Comparison of ENCODE assay signal across 1 cellular context in the genomic region with DNA sequence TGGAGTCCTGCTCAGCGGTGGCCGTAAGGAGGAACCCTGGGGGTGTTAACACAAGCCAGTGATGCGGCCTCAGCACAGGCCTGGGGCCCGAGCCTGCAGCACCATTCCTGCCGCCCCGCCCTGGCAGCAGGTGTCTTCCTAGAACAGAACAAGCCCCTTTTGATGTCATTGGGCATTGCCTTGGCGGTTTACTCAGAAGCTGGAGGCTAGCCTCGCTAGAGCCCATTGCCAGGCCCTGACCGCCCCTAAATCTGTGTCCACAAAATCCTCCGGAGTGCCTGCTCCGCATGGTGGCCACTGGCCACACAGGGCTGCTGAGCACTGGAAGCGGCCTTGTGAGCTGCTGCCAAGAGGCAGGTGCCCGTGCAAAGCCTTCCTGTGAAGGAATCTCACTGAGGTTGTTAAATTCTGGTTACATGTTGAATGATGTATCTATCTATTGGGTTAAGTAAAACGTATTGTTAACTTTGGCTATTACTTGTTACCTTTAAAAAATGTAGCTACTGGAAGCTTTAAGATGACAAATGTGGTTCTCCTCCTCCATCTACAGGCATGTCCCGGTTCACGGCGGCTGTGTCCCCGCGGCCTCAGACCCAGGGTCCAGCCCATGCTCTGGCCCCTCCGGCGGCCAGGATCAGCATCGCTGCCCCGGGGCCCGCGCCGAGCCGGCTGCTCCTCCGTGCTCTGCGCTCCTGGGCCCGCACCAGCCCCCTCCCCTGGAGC.
TF ChIP-seq lines count a peak whose summit lies in the region.

No MANE protein-coding gene starts in this region.

TF ChIP-seq in HepG2, 621 proteins besides CTCF, POLR2A, EP300 and RAD21 (continued from another document):
- TF ChIP-seq, protein P1, sequence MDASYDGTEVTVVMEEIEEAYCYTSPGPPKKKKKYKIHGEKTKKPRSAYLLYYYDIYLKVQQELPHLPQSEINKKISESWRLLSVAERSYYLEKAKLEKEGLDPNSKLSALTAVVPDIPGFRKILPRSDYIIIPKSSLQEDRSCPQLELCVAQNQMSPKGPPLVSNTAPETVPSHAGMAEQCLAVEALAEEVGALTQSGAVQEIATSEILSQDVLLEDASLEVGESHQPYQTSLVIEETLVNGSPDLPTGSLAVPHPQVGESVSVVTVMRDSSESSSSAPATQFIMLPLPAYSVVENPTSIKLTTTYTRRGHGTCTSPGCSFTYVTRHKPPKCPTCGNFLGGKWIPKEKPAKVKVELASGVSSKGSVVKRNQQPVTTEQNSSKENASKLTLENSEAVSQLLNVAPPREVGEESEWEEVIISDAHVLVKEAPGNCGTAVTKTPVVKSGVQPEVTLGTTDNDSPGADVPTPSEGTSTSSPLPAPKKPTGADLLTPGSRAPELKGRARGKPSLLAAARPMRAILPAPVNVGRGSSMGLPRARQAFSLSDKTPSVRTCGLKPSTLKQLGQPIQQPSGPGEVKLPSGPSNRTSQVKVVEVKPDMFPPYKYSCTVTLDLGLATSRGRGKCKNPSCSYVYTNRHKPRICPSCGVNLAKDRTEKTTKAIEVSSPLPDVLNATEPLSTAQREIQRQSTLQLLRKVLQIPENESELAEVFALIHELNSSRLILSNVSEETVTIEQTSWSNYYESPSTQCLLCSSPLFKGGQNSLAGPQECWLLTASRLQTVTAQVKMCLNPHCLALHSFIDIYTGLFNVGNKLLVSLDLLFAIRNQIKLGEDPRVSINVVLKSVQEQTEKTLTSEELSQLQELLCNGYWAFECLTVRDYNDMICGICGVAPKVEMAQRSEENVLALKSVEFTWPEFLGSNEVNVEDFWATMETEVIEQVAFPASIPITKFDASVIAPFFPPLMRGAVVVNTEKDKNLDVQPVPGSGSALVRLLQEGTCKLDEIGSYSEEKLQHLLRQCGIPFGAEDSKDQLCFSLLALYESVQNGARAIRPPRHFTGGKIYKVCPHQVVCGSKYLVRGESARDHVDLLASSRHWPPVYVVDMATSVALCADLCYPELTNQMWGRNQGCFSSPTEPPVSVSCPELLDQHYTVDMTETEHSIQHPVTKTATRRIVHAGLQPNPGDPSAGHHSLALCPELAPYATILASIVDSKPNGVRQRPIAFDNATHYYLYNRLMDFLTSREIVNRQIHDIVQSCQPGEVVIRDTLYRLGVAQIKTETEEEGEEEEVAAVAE (CRISPR knock-in tag; IDR thresholded peaks at IDR 0.05; ENCODE audit: borderline replicate concordance) = no peak
- no peak for TF ChIP-seq RFX5 (IDR thresholded peaks at IDR 0.05; ENCODE audit: low read depth, low read length)
- peak; percentile 39; the same call in 1 of the 2 replicates for TF ChIP-seq HIVEP1 (CRISPR knock-in tag; IDR thresholded peaks at IDR 0.05)
- TF ChIP-seq CREM (IDR thresholded peaks at IDR 0.05) = no peak
- no peak for TF ChIP-seq CREM (CRISPR knock-in tag; IDR thresholded peaks at IDR 0.05)
- TF ChIP-seq SPEN (CRISPR knock-in tag; IDR thresholded peaks at IDR 0.05; ENCODE audit: low read depth) = no peak
- TF ChIP-seq GABPB1 (CRISPR knock-in tag; IDR thresholded peaks at IDR 0.05) = no peak
- TF ChIP-seq, protein P2, sequence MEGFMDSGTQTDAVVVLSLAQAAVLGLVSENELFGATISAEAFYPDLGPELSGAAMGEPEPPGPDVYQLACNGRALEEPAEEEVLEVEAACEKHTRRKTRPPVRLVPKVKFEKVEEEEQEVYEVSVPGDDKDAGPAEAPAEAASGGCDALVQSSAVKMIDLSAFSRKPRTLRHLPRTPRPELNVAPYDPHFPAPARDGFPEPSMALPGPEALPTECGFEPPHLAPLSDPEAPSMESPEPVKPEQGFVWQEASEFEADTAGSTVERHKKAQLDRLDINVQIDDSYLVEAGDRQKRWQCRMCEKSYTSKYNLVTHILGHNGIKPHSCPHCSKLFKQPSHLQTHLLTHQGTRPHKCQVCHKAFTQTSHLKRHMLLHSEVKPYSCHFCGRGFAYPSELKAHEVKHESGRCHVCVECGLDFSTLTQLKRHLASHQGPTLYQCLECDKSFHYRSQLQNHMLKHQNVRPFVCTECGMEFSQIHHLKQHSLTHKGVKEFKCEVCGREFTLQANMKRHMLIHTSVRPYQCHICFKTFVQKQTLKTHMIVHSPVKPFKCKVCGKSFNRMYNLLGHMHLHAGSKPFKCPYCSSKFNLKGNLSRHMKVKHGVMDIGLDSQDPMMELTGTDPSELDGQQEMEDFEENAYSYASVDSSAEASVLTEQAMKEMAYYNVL (CRISPR knock-in tag; IDR thresholded peaks at IDR 0.05; ENCODE audit: borderline replicate concordance) = peak; percentile 51; the same call in 1 of the 2 replicates
- TF ChIP-seq JUND (CRISPR knock-in tag; IDR thresholded peaks at IDR 0.05) = no peak
- TF ChIP-seq, protein P3, sequence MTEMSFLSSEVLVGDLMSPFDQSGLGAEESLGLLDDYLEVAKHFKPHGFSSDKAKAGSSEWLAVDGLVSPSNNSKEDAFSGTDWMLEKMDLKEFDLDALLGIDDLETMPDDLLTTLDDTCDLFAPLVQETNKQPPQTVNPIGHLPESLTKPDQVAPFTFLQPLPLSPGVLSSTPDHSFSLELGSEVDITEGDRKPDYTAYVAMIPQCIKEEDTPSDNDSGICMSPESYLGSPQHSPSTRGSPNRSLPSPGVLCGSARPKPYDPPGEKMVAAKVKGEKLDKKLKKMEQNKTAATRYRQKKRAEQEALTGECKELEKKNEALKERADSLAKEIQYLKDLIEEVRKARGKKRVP (CRISPR knock-in tag; IDR thresholded peaks at IDR 0.05) = no peak
- TF ChIP-seq ZNF33A (CRISPR knock-in tag; IDR thresholded peaks at IDR 0.05; ENCODE audit: borderline replicate concordance) = no peak
- no peak for TF ChIP-seq ZNF205 (CRISPR knock-in tag; IDR thresholded peaks at IDR 0.05)
- TF ChIP-seq ZFAT (CRISPR knock-in tag; conservative IDR thresholded peaks at IDR 0.05) = no peak
- no peak for TF ChIP-seq HNRNPL (IDR thresholded peaks at IDR 0.05; ENCODE audit: low read depth, low read length)
- TF ChIP-seq JUNB (CRISPR knock-in tag; IDR thresholded peaks at IDR 0.05; ENCODE audit: borderline replicate concordance) = no peak
- TF ChIP-seq MXD4 (CRISPR knock-in tag; IDR thresholded peaks at IDR 0.05) = no peak
- TF ChIP-seq ZBTB7A (CRISPR knock-in tag; IDR thresholded peaks at IDR 0.05) = 0 out of 2 replicates have a peak, but pooled peaks have one; percentile 19
- TF ChIP-seq ZFP36L1 (CRISPR knock-in tag; IDR thresholded peaks at IDR 0.05) = no peak
- no peak for TF ChIP-seq ZNF644 (CRISPR knock-in tag; IDR thresholded peaks at IDR 0.05; ENCODE audit: low read depth)
- TF ChIP-seq, protein P4, sequence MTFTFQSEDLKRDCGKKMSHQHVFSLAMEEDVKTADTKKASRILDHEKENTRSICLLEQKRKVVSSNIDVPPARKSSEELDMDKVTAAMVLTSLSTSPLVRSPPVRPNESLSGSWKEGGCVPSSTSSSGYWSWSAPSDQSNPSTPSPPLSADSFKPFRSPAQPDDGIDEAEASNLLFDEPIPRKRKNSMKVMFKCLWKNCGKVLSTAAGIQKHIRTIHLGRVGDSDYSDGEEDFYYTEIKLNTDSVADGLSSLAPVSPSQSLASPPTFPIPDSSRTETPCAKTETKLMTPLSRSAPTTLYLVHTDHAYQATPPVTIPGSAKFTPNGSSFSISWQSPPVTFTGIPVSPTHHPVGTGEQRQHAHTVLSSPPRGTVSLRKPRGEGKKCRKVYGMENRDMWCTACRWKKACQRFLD (CRISPR knock-in tag; IDR thresholded peaks at IDR 0.05; ENCODE audit: borderline replicate concordance) = no peak
- no peak for TF ChIP-seq MBNL3 (CRISPR knock-in tag; conservative IDR thresholded peaks at IDR 0.05)
- TF ChIP-seq ZNF383 (CRISPR knock-in tag; IDR thresholded peaks at IDR 0.05; ENCODE audit: borderline replicate concordance) = no peak
- TF ChIP-seq ZNF274 (CRISPR knock-in tag; IDR thresholded peaks at IDR 0.05) = no peak
- TF ChIP-seq MTF2 (CRISPR knock-in tag; IDR thresholded peaks at IDR 0.05; ENCODE audit: borderline replicate concordance) = 0 out of 2 replicates have a peak, but pooled peaks have one; percentile 26
- no peak for TF ChIP-seq MYC (CRISPR knock-in tag; IDR thresholded peaks at IDR 0.05; ENCODE audit: borderline replicate concordance)
TF ChIP-seq in HepG2: peak in this region for 25.
